ENCODE assay signal across 9 cellular contexts in the genomic region with DNA sequence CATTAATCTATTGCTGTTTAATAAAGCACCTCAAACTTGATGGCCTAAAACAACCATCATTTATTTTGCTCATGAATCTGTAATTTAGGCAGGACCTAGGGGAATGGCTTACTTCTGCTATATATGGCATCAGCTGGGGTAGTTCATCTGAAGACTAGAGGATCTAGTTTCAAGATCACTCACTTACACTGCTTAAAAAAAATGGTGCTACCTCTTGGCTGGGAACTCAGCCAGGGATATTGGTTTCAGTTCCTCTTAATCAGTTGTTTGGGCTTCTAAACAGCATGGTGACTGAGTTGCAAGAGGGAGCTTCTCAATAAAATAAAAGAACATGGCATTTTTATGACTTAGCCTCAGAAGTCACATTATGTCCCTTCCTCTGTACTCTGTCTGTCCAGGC.
DNase-seq lines count a peak whose midpoint lies in the region; ATAC-seq and TF ChIP-seq lines count a peak whose summit lies in the region.
"Had no signal": no experiment of that assay in that cellular context is flagged by ENCODE, and none has a peak within 500 bp of the region (broad histone marks: within the 10 kb centered on the region; RNA-seq: fewer than 3 reads in every experiment).

No MANE protein-coding gene starts in this region.

- no peaks in the 10 kb centered on the region for H3K36me3 ChIP-seq in osteoblast (ENCODE audit: insufficient read depth, low read length)

- H3K27ac Mint-ChIP-seq in activated CD4-positive, alpha-beta T cell treated with anti-CD3 and anti-CD28 coated beads, Interleukin-2, amount 10 ng/mL, durations not matched to agents 7 days and 5 days: no peak overlapping the region

- H3K27me3 ChIP-seq in osteoblast (ENCODE audit: insufficient read depth, low read length): no peaks in the 10 kb centered on the region

- H3K27ac ChIP-seq in osteoblast (ENCODE audit: low read depth, low read length): no peak overlapping the region
- H3K27ac ChIP-seq: epithelial cell of prostate had no signal

- H3K4me1 ChIP-seq in osteoblast (ENCODE audit: insufficient read depth, low read length): peaks cover 26% of the 10 kb centered on the region

- CTCF ChIA-PET in activated CD4-positive, alpha-beta T cell treated with anti-CD3 and anti-CD28 coated beads, Interleukin-2, amount 10 ng/mL, durations not matched to agents 7 days and 5 days (lab: Charles Lee): no interaction called here

- ATAC-seq in GM18873 (IDR thresholded peaks at IDR 0.05; ENCODE audit: low FRiP score, unreplicated experiment) (peak; percentile 60), HG02798 (IDR thresholded peaks at IDR 0.05; ENCODE audit: poor library complexity, unreplicated experiment) (peak; percentile 95)

- no peaks in the 10 kb centered on the region for H3K36me3 Mint-ChIP-seq in activated CD4-positive, alpha-beta T cell treated with anti-CD3 and anti-CD28 coated beads, Interleukin-2, amount 10 ng/mL, durations not matched to agents 7 days and 5 days (ENCODE audit: low read depth)

- DNase-seq in NCI-H1694 (lab: John Stamatoyannopoulos, UW) (peak; percentile 21), fibroblast of the conjunctiva (ENCODE audit: low read depth) (peak; percentile 31), osteoblast (ENCODE audit: insufficient read length, low spot score, missing footprints) (no peak), kidney glomerular epithelial cell (lab: John Stamatoyannopoulos, UW) (no peak), erythroblast (lab: John Stamatoyannopoulos, UW) (no peak)
- DNase-seq in activated CD4-positive, alpha-beta T cell treated with anti-CD3 and anti-CD28 coated beads, Interleukin-2, amount 10 ng/mL, durations not matched to agents 7 days and 5 days: no peak

- H4K20me1 ChIP-seq in osteoblast (ENCODE audit: insufficient read depth, low read length): no peaks in the 10 kb centered on the region

- H2AFZ ChIP-seq in osteoblast (ENCODE audit: low read length): no peak overlapping the region

- H3K4me3 Mint-ChIP-seq in activated CD4-positive, alpha-beta T cell treated with anti-CD3 and anti-CD28 coated beads, Interleukin-2, amount 10 ng/mL, durations not matched to agents 7 days and 5 days: no peak overlapping the region

- H3K79me2 ChIP-seq in osteoblast (ENCODE audit: insufficient read depth, low read length): no peaks in the 10 kb centered on the region

- no peaks in the 10 kb centered on the region for H3K9me3 ChIP-seq in osteoblast (ENCODE audit: low read depth, low read length)

- H3K4me3 ChIP-seq in osteoblast (ENCODE audit: insufficient read depth, low read length): no peak overlapping the region

- no peaks in the 10 kb centered on the region for H3K4me1 Mint-ChIP-seq in activated CD4-positive, alpha-beta T cell treated with anti-CD3 and anti-CD28 coated beads, Interleukin-2, amount 10 ng/mL, durations not matched to agents 7 days and 5 days

- no peak for TF ChIP-seq POLR2A in erythroblast (IDR thresholded peaks at IDR 0.05; ENCODE audit: low read length)

- no peak for TF ChIP-seq CTCF in osteoblast (IDR thresholded peaks at IDR 0.05; ENCODE audit: extremely low read depth, low read depth, low read length)

- POLR2A ChIA-PET in activated CD4-positive, alpha-beta T cell treated with anti-CD3 and anti-CD28 coated beads, Interleukin-2, amount 10 ng/mL, durations not matched to agents 7 days and 5 days (lab: Charles Lee): no interaction called here

- H3K4me2 ChIP-seq in osteoblast (ENCODE audit: insufficient read depth, low read length): no peak overlapping the region

- no peaks in the 10 kb centered on the region for H3K27me3 Mint-ChIP-seq in activated CD4-positive, alpha-beta T cell treated with anti-CD3 and anti-CD28 coated beads, Interleukin-2, amount 10 ng/mL, durations not matched to agents 7 days and 5 days

- H3K9me3 Mint-ChIP-seq in activated CD4-positive, alpha-beta T cell treated with anti-CD3 and anti-CD28 coated beads, Interleukin-2, amount 10 ng/mL, durations not matched to agents 7 days and 5 days: no peaks in the 10 kb centered on the region

Comparison
In these comparisons a context has a peak if more than half of its experiments do, and no peak if none do; other contexts are left out.
1. DNase-seq: peak in NCI-H1694 (single experiment) and fibroblast of the conjunctiva (single experiment); none in osteoblast (single experiment), kidney glomerular epithelial cell (single experiment), erythroblast (0 of 2) and activated CD4-positive, alpha-beta T cell treated with anti-CD3 and anti-CD28 coated beads, Interleukin-2, amount 10 ng/mL, durations not matched to agents 7 days and 5 days (single experiment).